ENCODE assay signal across 9 cellular contexts in genomic region chr11:45806072-45806933, GRCh38. TPM values are rescaled to one million over a fixed set of nuclear protein-coding genes. Genes with fewer than 3 reads are reported as not detected.
DNase-seq lines count a peak whose midpoint lies in the region; ATAC-seq and TF ChIP-seq lines count a peak whose summit lies in the region.
"Had no signal": no experiment of that assay in that cellular context is flagged by ENCODE, and none has a peak within 500 bp of the region (broad histone marks: within the 10 kb centered on the region; RNA-seq: fewer than 3 reads in every experiment).

No MANE protein-coding gene starts in this region.

- CTCF ChIA-PET in RWPE1 (lab: Yijun Ruan, JAX): interaction anchor here (0.8 to 1.0 kb wide), 2 partner anchors 35 to 435 kb away, joined by 5 to 6 read pairs; no protein-coding TSS in a partner anchor

- H3K36me3 ChIP-seq in GM06990 (ENCODE audit: control insufficient read depth, insufficient read depth, low read length) (peaks cover 4% of the 10 kb centered on the region), esophagus (ENCODE audit: control insufficient read depth in 2 of 2, insufficient read depth in 2 of 2, low read length in 1 of 2) (peaks cover 0 to 32% of the 10 kb centered on the region in 2 donors), parathyroid adenoma (ENCODE audit: control insufficient read depth, insufficient read depth, low read length) (no peaks in the 10 kb centered on the region)

- no peaks in the 10 kb centered on the region for H3K9me3 ChIP-seq in esophagus (ENCODE audit: control insufficient read depth in 2 of 2, insufficient read depth in 1 of 2, low read depth in 1 of 2, low read length in 1 of 2)
- no peaks in the 10 kb centered on the region for H3K9me3 ChIP-seq in parathyroid adenoma (ENCODE audit: control insufficient read depth, low read length)

- DNase-seq in GM06990 (ENCODE audit: extremely low read depth, insufficient read length) (no peak), RWPE1 (ENCODE audit: low spot score) (no peak), pons (ENCODE audit: low spot score) (no peak), LoVo (ENCODE audit: low spot score) (no peak)
- DNase-seq: effector CD4-positive, alpha-beta T cell had no signal

- no peak overlapping the region for H2AFZ ChIP-seq in parathyroid adenoma

- peak overlapping the region; percentile 87 for H3K4me2 ChIP-seq in parathyroid adenoma (ENCODE audit: low read length)

- H3K27ac ChIP-seq in RWPE1: peak overlapping the region; percentile 84
- peak overlapping the region in 1 of 2 donors; percentile 22 for H3K27ac ChIP-seq in esophagus (ENCODE audit: low read depth in 2 of 2, low read length in 1 of 2)
- H3K27ac ChIP-seq in parathyroid adenoma: no peak overlapping the region

- peaks cover 0 to 18% of the 10 kb centered on the region in 2 donors for H3K4me1 ChIP-seq in esophagus (ENCODE audit: control insufficient read depth in 2 of 2, insufficient read depth in 2 of 2, low read length in 1 of 2)
- H3K4me1 ChIP-seq in parathyroid adenoma: peaks cover 4% of the 10 kb centered on the region

- peak overlapping the region; percentile 90 for H3K4me3 ChIP-seq in GM06990 (replicated peaks; ENCODE audit: low read depth, low read length)
- H3K4me3 ChIP-seq in esophagus (ENCODE audit: low read depth in 1 of 2, low read length in 2 of 2): peak overlapping the region; percentile 70 to 91
- H3K4me3 ChIP-seq in parathyroid adenoma (ENCODE audit: low read depth, low read length): no peak overlapping the region

- no peaks in the 10 kb centered on the region for H3K79me2 ChIP-seq in parathyroid adenoma

- 78 to 81% methylated on average over 20 of the region's 20 CpGs for WGBS in esophagus, 2 donors

- H3K9ac ChIP-seq in parathyroid adenoma: no peak overlapping the region

- ATAC-seq in GM19395 (IDR thresholded peaks at IDR 0.05; ENCODE audit: unreplicated experiment): no peak
- no peak for ATAC-seq in activated CD4-positive, CD25-positive, alpha-beta regulatory T cell treated with anti-CD3 and anti-CD28 coated beads, Interleukin-2, amount 50 U/mL, for 24 hours

- TF ChIP-seq CTCF in GM06990 (IDR thresholded peaks at IDR 0.05; ENCODE audit: insufficient read depth, low read length, poor library complexity, severe bottlenecking) (no peak), RWPE1 (conservative IDR thresholded peaks at IDR 0.05; ENCODE audit: low read depth) (no peak), parathyroid adenoma (IDR thresholded peaks at IDR 0.05) (no peak)

- H3K27me3 ChIP-seq in GM06990 (replicated peaks; ENCODE audit: control insufficient read depth, insufficient read depth, low read length) (no peaks in the 10 kb centered on the region), esophagus (ENCODE audit: control insufficient read depth in 1 of 2, insufficient read depth in 2 of 2, low read length in 2 of 2) (no peaks in the 10 kb centered on the region), parathyroid adenoma (ENCODE audit: control insufficient read depth, insufficient read depth, low read length) (no peaks in the 10 kb centered on the region)

- POLR2A ChIA-PET in RWPE1 (lab: Yijun Ruan, JAX; ENCODE audit: low non-redundant PET): no interaction called here

RNA-seq across cellular contexts. Expression of gene SLC35C1, which starts 1.4 kb away (rescaled TPM):
- polyA plus RNA-seq in esophagus: 10 to 100 TPM; 36.9 to 45.6 TPM

RNA-seq across cellular contexts. Expression of gene CRY2, which starts 41.0 kb away (rescaled TPM):
- polyA plus RNA-seq in esophagus: 1 to 10 TPM; 5.9 to 6.8 TPM
